In genomic region chr10:19906108-19906791, GRCh38 we compare ENCODE assay signal across 22 cellular contexts.
"Had no signal": no experiment of that assay in that cellular context is flagged by ENCODE, and none has a peak within 500 bp of the region (broad histone marks: within the 10 kb centered on the region; RNA-seq: fewer than 3 reads in every experiment).

No MANE protein-coding gene starts in this region.

- H3K27me3 Mint-ChIP-seq: activated CD4-positive, alpha-beta memory T cell treated with anti-CD3 and anti-CD28 coated beads for 36 hours; activated CD4-positive, alpha-beta T cell treated with anti-CD3 and anti-CD28 coated beads, Interleukin-2, amount 10 ng/mL, durations not matched to agents 7 days and 5 days; activated naive CD8-positive, alpha-beta T cell; activated T-helper 17 cell treated with anti-CD3 and anti-CD28 coated beads, Interleukin-2, amount 50 U/mL, for 72 hours; T-helper 17 cell had no signal

- H3K4me3 Mint-ChIP-seq: activated CD4-positive, alpha-beta memory T cell treated with anti-CD3 and anti-CD28 coated beads for 36 hours; activated CD4-positive, alpha-beta T cell treated with anti-CD3 and anti-CD28 coated beads, Interleukin-2, amount 10 ng/mL, durations not matched to agents 7 days and 5 days; activated naive CD4-positive, alpha-beta T cell treated with anti-CD3 and anti-CD28 coated beads for 36 hours; activated naive CD8-positive, alpha-beta T cell; activated T-cell treated with anti-CD3 and anti-CD28 coated beads, Interleukin-2, amount 50 U/mL, for 4 hours; activated T-helper 17 cell treated with anti-CD3 and anti-CD28 coated beads, Interleukin-2, amount 50 U/mL, for 72 hours; T-helper 17 cell had no signal

- ATAC-seq: activated T-cell treated with anti-CD3 and anti-CD28 coated beads, Interleukin-2, amount 50 U/mL, for 4 hours; activated T-helper 17 cell treated with anti-CD3 and anti-CD28 coated beads, Interleukin-2, amount 50 U/mL, for 72 hours; T-helper 17 cell had no signal

- H3K27me3 ChIP-seq: Peyer's patch had no signal

- H3K9ac ChIP-seq: KMS-11 had no signal

- H3K9me3 Mint-ChIP-seq: activated CD4-positive, alpha-beta T cell treated with anti-CD3 and anti-CD28 coated beads, Interleukin-2, amount 10 ng/mL, durations not matched to agents 7 days and 5 days had no signal

- H3K36me3 ChIP-seq: Peyer's patch had no signal

- H3K4me3 ChIP-seq: Peyer's patch had no signal

- H3K36me3 Mint-ChIP-seq: activated CD4-positive, alpha-beta memory T cell treated with anti-CD3 and anti-CD28 coated beads for 36 hours; activated naive CD8-positive, alpha-beta T cell had no signal

- H3K4me2 ChIP-seq: KMS-11 had no signal

- DNase-seq: activated CD4-positive, alpha-beta memory T cell treated with anti-CD3 and anti-CD28 coated beads for 36 hours; activated CD4-positive, alpha-beta T cell treated with anti-CD3 and anti-CD28 coated beads, Interleukin-2, amount 10 ng/mL, durations not matched to agents 7 days and 5 days; activated CD4-positive, CD25-positive, alpha-beta regulatory T cell; activated CD8-positive, alpha-beta memory T cell treated with anti-CD3 and anti-CD28 coated beads for 24 hours; activated gamma-delta T cell; activated naive CD4-positive, alpha-beta T cell treated with anti-CD3 and anti-CD28 coated beads for 36 hours; activated T-cell treated with anti-CD3 and anti-CD28 coated beads, Interleukin-2, amount 50 U/mL, for 4 hours; amygdala; central memory CD4-positive, alpha-beta T cell; NCI-H1092; NCI-H1436; NCI-H1694 treated with DMSO at 0.1 percent for 48 hours; NCI-H2029 treated with DMSO at 0.1 percent for 48 hours; NCI-H510A treated with DMSO at 0.1 percent for 48 hours; Peyer's patch; SHP77; T-helper 17 cell; T-helper 9 cell had no signal

- H3K9me3 ChIP-seq: Peyer's patch had no signal

- H3K27ac ChIP-seq: KMS-11, Peyer's patch, RWPE1 had no signal

- H3K4me1 Mint-ChIP-seq: activated CD4-positive, alpha-beta T cell treated with anti-CD3 and anti-CD28 coated beads, Interleukin-2, amount 10 ng/mL, durations not matched to agents 7 days and 5 days; activated T-helper 17 cell treated with anti-CD3 and anti-CD28 coated beads, Interleukin-2, amount 50 U/mL, for 72 hours; T-helper 17 cell had no signal

- H3K27ac Mint-ChIP-seq: activated CD4-positive, alpha-beta memory T cell treated with anti-CD3 and anti-CD28 coated beads for 36 hours; activated CD4-positive, alpha-beta T cell treated with anti-CD3 and anti-CD28 coated beads, Interleukin-2, amount 10 ng/mL, durations not matched to agents 7 days and 5 days; activated naive CD4-positive, alpha-beta T cell treated with anti-CD3 and anti-CD28 coated beads for 36 hours; activated naive CD8-positive, alpha-beta T cell; activated T-helper 17 cell treated with anti-CD3 and anti-CD28 coated beads, Interleukin-2, amount 50 U/mL, for 72 hours; T-helper 17 cell had no signal
